ENCODE assay signal across 8 cellular contexts in genomic region chr13:71290963-71291937, GRCh38.
DNase-seq lines count a peak whose midpoint lies in the region; ATAC-seq lines count a peak whose summit lies in the region.

No MANE protein-coding gene starts in this region.

- H3K27ac ChIP-seq in muscle layer of duodenum (ENCODE audit: low read length) = no peak overlapping the region

- ATAC-seq in GM21423 (IDR thresholded peaks at IDR 0.05; ENCODE audit: unreplicated experiment) = peak; percentile 87

- H3K27ac Mint-ChIP-seq in T-helper 1 cell treated with Interleukin-12 subunit alpha and Interleukin-12 subunit beta and Interleukin-4 antibody, amounts not matched to agents 30 μg/mL and 1 μg/mL, for 36 hours = peak overlapping the region; percentile 86

- DNase-seq in DMS79 treated with DMSO at 0.1 percent for 48 hours (lab: John Stamatoyannopoulos, UW) (peak; percentile 39), HuH-7 (ENCODE audit: low spot score) (peak; percentile 14), ureter (ENCODE audit: low spot score) (peak; percentile 43), superior temporal gyrus (ENCODE audit: extremely low spot score) (no peak)
- peak; percentile 74 for DNase-seq in central memory CD4-positive, alpha-beta T cell

- peaks cover 6% of the 10 kb centered on the region for H3K27me3 Mint-ChIP-seq in T-helper 1 cell treated with Interleukin-12 subunit alpha and Interleukin-12 subunit beta and Interleukin-4 antibody, amounts not matched to agents 30 μg/mL and 1 μg/mL, for 36 hours (ENCODE audit: low read depth)

- peak overlapping the region; percentile 74 for H3K4me3 Mint-ChIP-seq in T-helper 1 cell treated with Interleukin-12 subunit alpha and Interleukin-12 subunit beta and Interleukin-4 antibody, amounts not matched to agents 30 μg/mL and 1 μg/mL, for 36 hours

- H3K4me3 ChIP-seq in muscle layer of duodenum (ENCODE audit: low read depth in 1 of 2, low read length in 2 of 2) = peak overlapping the region; percentile 72 to 73

- peaks cover 9% of the 10 kb centered on the region for H3K9me3 Mint-ChIP-seq in T-helper 1 cell treated with Interleukin-12 subunit alpha and Interleukin-12 subunit beta and Interleukin-4 antibody, amounts not matched to agents 30 μg/mL and 1 μg/mL, for 36 hours

- H3K4me1 ChIP-seq in muscle layer of duodenum (ENCODE audit: control insufficient read depth in 1 of 2, insufficient read depth in 2 of 2, low read length in 2 of 2) = no peaks in the 10 kb centered on the region

- no peaks in the 10 kb centered on the region for H3K9me3 ChIP-seq in muscle layer of duodenum (ENCODE audit: control insufficient read depth in 1 of 2, low read length in 2 of 2)

- H3K27me3 ChIP-seq in muscle layer of duodenum (ENCODE audit: low read depth, low read length) = no peaks in the 10 kb centered on the region

- peaks cover 1% of the 10 kb centered on the region for H3K36me3 Mint-ChIP-seq in T-helper 1 cell treated with Interleukin-12 subunit alpha and Interleukin-12 subunit beta and Interleukin-4 antibody, amounts not matched to agents 30 μg/mL and 1 μg/mL, for 36 hours (ENCODE audit: low read depth)

- peaks cover 9% of the 10 kb centered on the region for H3K4me1 Mint-ChIP-seq in T-helper 1 cell treated with Interleukin-12 subunit alpha and Interleukin-12 subunit beta and Interleukin-4 antibody, amounts not matched to agents 30 μg/mL and 1 μg/mL, for 36 hours (ENCODE audit: low read depth)

- no peaks in the 10 kb centered on the region for H3K36me3 ChIP-seq in muscle layer of duodenum (ENCODE audit: control insufficient read depth in 1 of 2, insufficient read depth in 2 of 2, low read length in 2 of 2)
